In the genomic region with DNA sequence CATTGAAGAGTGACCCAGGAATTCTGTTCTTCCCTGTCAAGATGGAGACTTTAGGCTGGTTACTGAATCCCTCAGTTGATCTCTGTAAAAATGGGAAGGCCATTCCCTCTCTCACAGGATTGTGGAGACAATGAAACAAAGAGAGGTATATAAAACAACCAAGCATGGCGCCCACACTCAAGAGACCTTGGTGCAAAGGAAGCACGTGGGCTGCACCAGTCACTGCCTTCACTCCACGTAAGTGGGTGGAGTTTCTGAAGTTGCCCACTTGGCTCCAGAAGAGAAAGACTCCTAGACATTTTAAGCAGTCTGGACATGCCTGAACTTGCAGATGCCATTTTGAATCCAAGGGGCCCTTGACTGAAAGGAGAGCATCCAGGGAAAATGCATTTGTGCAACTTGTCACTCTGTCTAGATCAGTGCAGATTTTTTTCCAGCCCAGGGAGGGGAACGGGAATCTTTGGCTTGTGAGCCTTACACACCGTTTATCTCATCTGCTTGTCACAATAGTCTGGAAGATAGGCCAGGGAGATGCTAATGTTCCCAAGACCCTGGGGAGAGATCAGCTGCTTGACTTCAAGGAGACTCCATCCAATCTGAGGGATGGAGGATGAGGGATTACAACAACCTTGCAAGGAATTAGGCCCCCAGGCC, we compare ENCODE assay signal across 2 cellular contexts.
TF ChIP-seq lines count a peak whose summit lies in the region.

No MANE protein-coding gene starts in this region.

TF ChIP-seq in GM23338, 12 proteins besides CTCF, POLR2A, EP300 and RAD21 (continued from another document):
- TF ChIP-seq REST (IDR thresholded peaks at IDR 0.05; ENCODE audit: unreplicated experiment) = no peak
- TF ChIP-seq STAT1 (IDR thresholded peaks at IDR 0.05; ENCODE audit: unreplicated experiment) = no peak
TF ChIP-seq in GM23338: peak in this region for 0.

TF ChIP-seq in neural cell, 6 proteins besides CTCF, POLR2A, EP300 and RAD21 (continued from another document):
- peak; percentile 75 for TF ChIP-seq REST (IDR thresholded peaks at IDR 0.05; ENCODE audit: borderline replicate concordance)
